Comparison of ENCODE assay signal across 8 cellular contexts in the genomic region with DNA sequence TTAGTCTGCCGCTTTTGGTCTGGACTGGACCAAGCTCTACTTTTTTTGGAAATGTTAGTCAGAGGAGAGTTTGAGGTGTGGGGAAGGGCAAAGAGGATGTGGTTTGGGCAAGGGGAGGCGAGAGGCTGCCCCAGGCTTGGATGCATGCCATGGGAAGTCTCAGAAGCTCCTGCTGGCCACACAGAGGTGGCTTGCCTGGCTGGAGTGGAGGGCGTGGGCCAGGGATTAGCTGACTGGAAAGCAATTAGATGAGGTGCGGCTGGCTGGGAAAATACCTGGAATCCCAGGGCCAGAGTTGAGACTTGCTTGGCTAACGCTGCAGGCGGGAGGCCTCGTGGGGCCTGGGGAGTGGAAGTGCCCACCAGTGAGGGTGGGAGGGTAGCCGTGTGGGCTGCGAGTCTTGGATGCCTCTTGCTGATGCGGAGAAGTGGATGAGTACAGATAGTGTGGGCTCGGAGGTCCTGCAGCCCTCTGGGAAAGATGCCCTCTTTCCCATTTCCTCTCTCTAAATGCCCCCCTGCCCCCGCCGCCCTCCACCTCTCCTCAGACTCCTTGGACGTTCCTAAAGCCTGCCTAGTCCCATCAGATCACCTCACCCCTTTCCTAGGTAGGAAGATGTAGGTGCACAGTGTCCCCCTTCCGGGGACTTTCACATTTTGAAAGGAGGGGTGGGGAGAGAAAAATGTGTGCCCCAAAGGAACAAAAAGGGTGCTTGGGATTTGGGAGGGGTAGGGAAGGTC.
DNase-seq lines count a peak whose midpoint lies in the region; ATAC-seq, FAIRE-seq and TF ChIP-seq lines count a peak whose summit lies in the region.

No MANE protein-coding gene starts in this region.

- ATAC-seq in A549 (peak; percentile 32 to 47; a peak in 4 of 6 replicates), HG03135 (IDR thresholded peaks at IDR 0.05; ENCODE audit: unreplicated experiment) (no peak), HG03354 (IDR thresholded peaks at IDR 0.05; ENCODE audit: poor library complexity, severe bottlenecking, unreplicated experiment) (no peak)

- H3K79me2 ChIP-seq in mammary epithelial cell (ENCODE audit: insufficient read depth, low read length), result no peaks in the 10 kb centered on the region

- CTCF ChIA-PET in A549 (lab: Yijun Ruan, JAX) (interaction anchor here (1.0 to 1.8 kb wide), 4 partner anchors 12 to 405 kb away, joined by 3 to 4 read pairs (median 4); no protein-coding TSS in a partner anchor), mammary epithelial cell (lab: Charles Lee; ENCODE audit: low non-redundant PET) (interaction anchor here (0.7 kb wide), 1 partner anchor 35 kb away, joined by 3 read pairs; no protein-coding TSS in a partner anchor)

- no peaks in the 10 kb centered on the region for H3K36me3 ChIP-seq in mammary epithelial cell (ENCODE audit: insufficient read depth, low read length)

- H3K9me3 ChIP-seq in A549 (no peaks in the 10 kb centered on the region), mammary epithelial cell (replicated peaks; ENCODE audit: insufficient read depth, low read length) (no peaks in the 10 kb centered on the region)

- no peak for TF ChIP-seq POLR2A in A549 (IDR thresholded peaks at IDR 0.05; ENCODE audit: low read length)

- H3K4me2 ChIP-seq in A549 (peak overlapping the region; percentile 51), mammary epithelial cell (ENCODE audit: insufficient read depth, low read depth, low read length) (peak overlapping the region; percentile 59)

- TF ChIP-seq EP300 in A549 (IDR thresholded peaks at IDR 0.05), result no peak

- in situ Hi-C loops in mammary epithelial cell (cut with MboI; ENCODE audit: low sequenced_read_pairs in 2 of 2), result no loop called here

- dilution Hi-C loops in mammary epithelial cell (cut with HindIII; ENCODE audit: low sequenced_read_pairs), result no loop called here

- DNase-seq in A549 (ENCODE audit: low read depth in 1 of 2, low spot score in 1 of 2) (peak; percentile 19 to 46), GM18507 (ENCODE audit: extremely low spot score, insufficient read length, low read depth) (no peak), RPMI8226 (peak; percentile 91), mammary epithelial cell (peak; percentile 93), mesenteric fat pad (ENCODE audit: low spot score) (peak; percentile 92), cerebellar cortex (ENCODE audit: low spot score) (no peak)

- peak overlapping the region; percentile 21 for H3K9ac ChIP-seq in mammary epithelial cell (ENCODE audit: insufficient read depth, low read length)

- peak overlapping the region; percentile 11 for H2AFZ ChIP-seq in mammary epithelial cell (ENCODE audit: low read depth, low read length)

- TF ChIP-seq CTCF in A549 (IDR thresholded peaks at IDR 0.05) (no peak), mammary epithelial cell (conservative IDR thresholded peaks at IDR 0.05 in 1 of 2, IDR thresholded peaks at IDR 0.05 in 1 of 2; ENCODE audit: extremely low read depth in 1 of 2, insufficient read depth in 1 of 2, low read depth in 1 of 2, low read length in 2 of 2) (no peak)

- POLR2A ChIA-PET in A549 (lab: Yijun Ruan, JAX), result interaction anchor here (0.6 kb wide), 1 partner anchor 41 kb away, joined by 3 read pairs; no protein-coding TSS in a partner anchor

- H3K27me3 ChIP-seq in mammary epithelial cell (ENCODE audit: insufficient read depth, low read length), result no peaks in the 10 kb centered on the region

- FAIRE-seq in A549 (lab: Jason Lieb, UNC) (no peak), GM18507 (lab: Jason Lieb, UNC) (peak; percentile 85)

- intact Hi-C loops in mammary epithelial cell (cut with micrococcal nuclease), result loop anchor here (5.0 kb wide), 1 partner anchor 109 kb away; no protein-coding TSS in a partner anchor

- no peak for TF ChIP-seq RAD21 in A549 (conservative IDR thresholded peaks at IDR 0.05 in 1 of 2, IDR thresholded peaks at IDR 0.05 in 1 of 2)

- H3K4me1 ChIP-seq in A549, result peaks cover 44% of the 10 kb centered on the region
- peaks cover 39% of the 10 kb centered on the region for H3K4me1 ChIP-seq in mammary epithelial cell (ENCODE audit: insufficient read depth, low read length)

- H4K20me1 ChIP-seq in mammary epithelial cell (ENCODE audit: insufficient read depth, low read length), result no peaks in the 10 kb centered on the region

- 48% methylated on average over 15 of the region's 15 CpGs for WGBS in A549 (ENCODE audit: missing lambda C conversion rate)
- WGBS in mammary epithelial cell (ENCODE audit: low coverage, missing lambda C conversion rate), result 4% methylated on average over 10 of the region's 15 CpGs

- H3K27ac ChIP-seq in A549 (peak overlapping the region; percentile 67 to 86; a peak in 5 of 6 replicates), mammary epithelial cell (ENCODE audit: insufficient read depth, low read depth, low read length) (peak overlapping the region; percentile 71)

- no peak overlapping the region for H3K4me3 ChIP-seq in A549
- no peak overlapping the region for H3K4me3 ChIP-seq in mammary epithelial cell (replicated peaks in 1 of 3; ENCODE audit: insufficient read depth in 1 of 3, low read depth in 2 of 3, low read length in 3 of 3)

- no TSS peak for BruUV-seq in mammary epithelial cell (replicated peaks; lab: Mats Ljungman, UMichigan)

TF ChIP-seq in A549, 52 proteins besides CTCF, POLR2A, EP300 and RAD21:
- TF ChIP-seq ESRRA (IDR thresholded peaks at IDR 0.05; ENCODE audit: borderline replicate concordance, low read length), result no peak
- TF ChIP-seq ZFP36 (IDR thresholded peaks at IDR 0.05; ENCODE audit: borderline replicate concordance, partially characterized antibody), result no peak
- no peak for TF ChIP-seq HOXB13 (CRISPR knock-in tag; IDR thresholded peaks at IDR 0.05; ENCODE audit: low read depth)
- no peak for TF ChIP-seq BHLHE40 (IDR thresholded peaks at IDR 0.05; ENCODE audit: low read depth, low read length)
- no peak for TF ChIP-seq JUNB (IDR thresholded peaks at IDR 0.05)
- TF ChIP-seq POLR2AphosphoS2 (conservative IDR thresholded peaks at IDR 0.05; ENCODE audit: low read length), result no peak
- no peak for TF ChIP-seq NR3C1 (IDR thresholded peaks at IDR 0.05)
- TF ChIP-seq MAFK (IDR thresholded peaks at IDR 0.05; ENCODE audit: partially characterized antibody), result no peak
- no peak for TF ChIP-seq KDM1A (IDR thresholded peaks at IDR 0.05; ENCODE audit: low read depth)
- TF ChIP-seq MYC (IDR thresholded peaks at IDR 0.05; ENCODE audit: borderline replicate concordance, low read length), result no peak
- TF ChIP-seq KDM5A (IDR thresholded peaks at IDR 0.05), result no peak
- no peak for TF ChIP-seq PHF8 (IDR thresholded peaks at IDR 0.05; ENCODE audit: borderline replicate concordance, low read depth)
- TF ChIP-seq RARB (CRISPR knock-in tag; IDR thresholded peaks at IDR 0.05), result no peak
- TF ChIP-seq SREBF2 (IDR thresholded peaks at IDR 0.05), result no peak
- TF ChIP-seq RNF2 (IDR thresholded peaks at IDR 0.05; ENCODE audit: borderline replicate concordance, low read depth), result no peak
- no peak for TF ChIP-seq SMC3 (IDR thresholded peaks at IDR 0.05)

Comparison
In these comparisons a context has a peak if more than half of its experiments do, and no peak if none do; other contexts are left out.
1. ATAC-seq: peak in A549 (2 of 2); none in HG03135 (single experiment) and HG03354 (single experiment).
2. DNase-seq: peak in A549 (2 of 2), RPMI8226 (single experiment), mammary epithelial cell (single experiment) and mesenteric fat pad (single experiment); none in GM18507 (single experiment) and cerebellar cortex (single experiment).